In genomic region chr4:100299019-100299418, GRCh38 we compare ENCODE assay signal across 12 cellular contexts.
DNase-seq lines count a peak whose midpoint lies in the region; TF ChIP-seq lines count a peak whose summit lies in the region.
"Had no signal": no experiment of that assay in that cellular context is flagged by ENCODE, and none has a peak within 500 bp of the region (broad histone marks: within the 10 kb centered on the region; RNA-seq: fewer than 3 reads in every experiment).

No MANE protein-coding gene starts in this region.

- CTCF ChIA-PET in A673 (lab: Charles Lee) (no interaction called here), Caco-2 (lab: Charles Lee) (no interaction called here)

- BruUV-seq in A673 (replicated peaks; lab: Mats Ljungman, UMichigan) (no TSS peak), Caco-2 (replicated peaks; lab: Mats Ljungman, UMichigan) (no TSS peak)

- H3K4me1 ChIP-seq in A673 (ENCODE audit: insufficient read depth, low read length, poor library complexity, severe bottlenecking): no peaks in the 10 kb centered on the region
- no peaks in the 10 kb centered on the region for H3K4me1 ChIP-seq in Caco-2

- intact Hi-C loops in A673 (cut with micrococcal nuclease; ENCODE audit: unreplicated experiment): no loop called here
- intact Hi-C loops in Caco-2 (cut with micrococcal nuclease; ENCODE audit: unreplicated experiment): no loop called here

- POLR2A ChIA-PET in A673 (lab: Charles Lee; ENCODE audit: low non-redundant PET): no interaction called here
- POLR2A ChIA-PET in Caco-2 (lab: Charles Lee): no interaction called here

- H3K9me3 Mint-ChIP-seq in Caco-2 (ENCODE audit: unreplicated experiment): no peaks in the 10 kb centered on the region
- H3K9me3 Mint-ChIP-seq: memory B cell had no signal

- H3K27me3 Mint-ChIP-seq in Caco-2 (ENCODE audit: insufficient read depth, unreplicated experiment): no peaks in the 10 kb centered on the region

- no peak overlapping the region for H3K27ac ChIP-seq in A673 (ENCODE audit: low read depth, low read length, poor library complexity, severe bottlenecking)

- no peak overlapping the region for H3K27ac Mint-ChIP-seq in Caco-2 (ENCODE audit: unreplicated experiment)
- H3K27ac Mint-ChIP-seq: CD14-positive monocyte, memory B cell had no signal

- no peak overlapping the region for H3K4me3 Mint-ChIP-seq in Caco-2 (ENCODE audit: unreplicated experiment)
- H3K4me3 Mint-ChIP-seq: CD14-positive monocyte, memory B cell had no signal

- TF ChIP-seq CTCF in A673 (conservative IDR thresholded peaks at IDR 0.05; ENCODE audit: low read depth, low read length) (no peak), epithelial cell of esophagus (IDR thresholded peaks at IDR 0.05; ENCODE audit: insufficient read depth, low read depth, low read length, missing control alignments) (no peak), Caco-2 (IDR thresholded peaks at IDR 0.05; ENCODE audit: insufficient read depth in 1 of 2, low read depth in 1 of 2, low read length in 1 of 2, severe bottlenecking in 1 of 2, unreplicated experiment in 1 of 2) (no peak)

- no peaks in the 10 kb centered on the region for H3K36me3 Mint-ChIP-seq in Caco-2 (ENCODE audit: insufficient read depth, unreplicated experiment)
- H3K36me3 Mint-ChIP-seq: CD14-positive monocyte, memory B cell had no signal

- DNase-seq in A673 (ENCODE audit: low spot score) (peak; percentile 33), LHCN-M2 (ENCODE audit: low read depth) (peak; percentile 98), epithelial cell of esophagus (ENCODE audit: low read depth) (peak; percentile 63), myocyte (ENCODE audit: low read depth) (peak; percentile 87), NCI-H1436 treated with DMSO at 0.1 percent for 48 hours (lab: John Stamatoyannopoulos, UW) (no peak), hippocampal formation (lab: John Stamatoyannopoulos, UW) (no peak), Caco-2 (no peak)
- DNase-seq in stimulated activated CD4-positive, alpha-beta T cell treated with anti-CD3 and anti-CD28 coated beads, Interleukin-15, amount 100 ng/mL, for 24 hours: no peak
- DNase-seq: activated CD4-positive, alpha-beta T cell treated with anti-CD3 and anti-CD28 coated beads, Interleukin-2, amount 50 U/mL, for 4 hours; KG1 had no signal

- no peak overlapping the region for H3K4me3 ChIP-seq in A673 (ENCODE audit: low read depth, low read length, poor library complexity, severe bottlenecking)
- no peak overlapping the region for H3K4me3 ChIP-seq in epithelial cell of esophagus (ENCODE audit: low read length)
- H3K4me3 ChIP-seq in Caco-2 (ENCODE audit: low read depth, low read length): no peak overlapping the region

- H3K27me3 ChIP-seq in A673 (replicated peaks; ENCODE audit: insufficient read depth, low read depth, low read length, poor library complexity) (no peaks in the 10 kb centered on the region), Caco-2 (replicated peaks; ENCODE audit: control insufficient read depth, insufficient read depth, low read length) (no peaks in the 10 kb centered on the region)

- H3K36me3 ChIP-seq in A673 (ENCODE audit: insufficient read depth, low read length, poor library complexity, severe bottlenecking) (no peaks in the 10 kb centered on the region), Caco-2 (ENCODE audit: control insufficient read depth, insufficient read depth, low read length) (no peaks in the 10 kb centered on the region)

- H3K9me3 ChIP-seq in A673 (ENCODE audit: low read depth, low read length, poor library complexity, severe bottlenecking): no peaks in the 10 kb centered on the region
- no peaks in the 10 kb centered on the region for H3K9me3 ChIP-seq in Caco-2

- no peaks in the 10 kb centered on the region for H3K4me1 Mint-ChIP-seq in Caco-2 (ENCODE audit: low read depth, unreplicated experiment)
- H3K4me1 Mint-ChIP-seq: CD14-positive monocyte, memory B cell had no signal

Comparison
In these comparisons a context has a peak if more than half of its experiments do, and no peak if none do; other contexts are left out.
1. DNase-seq: peak in A673 (single experiment), LHCN-M2 (single experiment), epithelial cell of esophagus (single experiment) and myocyte (single experiment); none in NCI-H1436 treated with DMSO at 0.1 percent for 48 hours (single experiment), hippocampal formation (0 of 2), Caco-2 (0 of 2) and stimulated activated CD4-positive, alpha-beta T cell treated with anti-CD3 and anti-CD28 coated beads, Interleukin-15, amount 100 ng/mL, for 24 hours (single experiment).